9 cellular contexts compared by ENCODE assay signal in the genomic region with DNA sequence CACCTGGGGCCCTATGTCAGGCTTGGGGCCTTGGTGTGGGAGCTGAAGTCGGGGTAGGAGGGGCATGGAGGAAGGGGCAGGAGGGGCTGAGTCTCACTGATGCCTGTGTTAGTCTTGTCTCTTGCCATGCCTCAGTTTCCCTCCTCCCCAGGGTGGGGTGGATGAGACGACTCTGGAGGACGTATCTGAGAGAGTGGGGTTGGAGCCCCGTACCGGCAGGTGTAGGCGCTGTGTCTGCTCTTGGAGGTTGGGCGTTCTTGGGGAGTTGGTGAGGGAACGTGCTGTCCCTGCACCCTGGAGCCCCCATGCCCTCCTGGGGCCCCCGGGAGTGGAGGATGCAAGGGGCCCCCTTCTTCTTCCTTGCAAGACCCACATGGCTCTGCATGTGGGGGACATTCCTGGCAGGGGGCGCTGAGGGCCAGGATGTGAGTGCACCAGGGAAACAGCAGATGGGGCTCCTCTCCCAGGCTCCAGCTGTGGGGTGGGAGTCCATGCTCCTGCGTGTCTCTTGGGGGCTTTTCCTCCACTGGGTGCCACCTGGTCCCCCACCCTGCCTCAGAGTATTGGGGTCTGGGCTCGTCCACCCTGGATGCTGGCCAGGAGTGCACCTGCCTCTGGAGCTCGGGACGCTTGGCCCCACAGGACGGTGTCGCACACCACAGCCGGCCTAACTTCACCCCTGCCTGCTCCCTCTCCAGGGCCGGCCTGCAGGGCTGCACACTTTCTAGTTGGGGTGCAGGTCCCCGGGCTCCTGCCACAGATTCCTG. TPM values are rescaled to one million over a fixed set of nuclear protein-coding genes. Genes with fewer than 3 reads are reported as not detected.
A peak's percentile ranks its signal among the peaks of the same experiment; 100 is the strongest.
DNase-seq lines count a peak whose midpoint lies in the region; ATAC-seq and TF ChIP-seq lines count a peak whose summit lies in the region.
"Had no signal": no experiment of that assay in that cellular context is flagged by ENCODE, and none has a peak within 500 bp of the region (broad histone marks: within the 10 kb centered on the region; RNA-seq: fewer than 3 reads in every experiment).

No MANE protein-coding gene starts in this region.

- TF ChIP-seq CTCF in GM12872 (IDR thresholded peaks at IDR 0.05; ENCODE audit: insufficient read depth, low read depth, low read length) (peak; percentile 83), RWPE1 (conservative IDR thresholded peaks at IDR 0.05; ENCODE audit: low read depth) (peak; percentile 26; the same call in 1 of the 2 replicates), cardiac fibroblast (IDR thresholded peaks at IDR 0.05; ENCODE audit: low read depth, low read length) (peak; percentile 45), endothelial cell (IDR thresholded peaks at IDR 0.05; ENCODE audit: unreplicated experiment) (no peak)

- CTCF ChIA-PET in RWPE1 (lab: Yijun Ruan, JAX), result interaction anchor here (0.7 to 1.7 kb wide), 2 partner anchors 31 to 67 kb away, joined by 3 to 5 read pairs; no protein-coding TSS in a partner anchor

- H3K4me3 Mint-ChIP-seq in naive thymus-derived CD8-positive, alpha-beta T cell, result peak overlapping the region; percentile 45 to 99 (median 98)
- H3K4me3 Mint-ChIP-seq in endothelial cell (ENCODE audit: unreplicated experiment), result no peak overlapping the region

- POLR2A ChIA-PET in RWPE1 (lab: Yijun Ruan, JAX; ENCODE audit: low non-redundant PET), result no interaction called here
- POLR2A ChIA-PET in naive thymus-derived CD8-positive, alpha-beta T cell (lab: Charles Lee), result interaction anchor here (0.5 to 11.9 kb wide), 10 partner anchors 8 to 360 kb away, joined by 5 to 408 read pairs (median 21); partner anchors contain the start of genes FAAP20, PANK4, PEX10 and PRXL2B

- peaks cover 21 to 56% (median 50%) of the 10 kb centered on the region in 4 donors for H3K4me1 Mint-ChIP-seq in naive thymus-derived CD8-positive, alpha-beta T cell
- no peaks in the 10 kb centered on the region for H3K4me1 Mint-ChIP-seq in endothelial cell (ENCODE audit: unreplicated experiment)

- DNase-seq in RWPE1 (ENCODE audit: low spot score) (no peak), cardiac fibroblast (ENCODE audit: low read depth in 2 of 2) (no peak), endothelial cell (ENCODE audit: low spot score) (no peak), G401 (ENCODE audit: low spot score) (no peak), foreskin melanocyte (no peak)
- DNase-seq in naive thymus-derived CD8-positive, alpha-beta T cell, result peak; percentile 59 to 89 (median 70)

- H3K27ac Mint-ChIP-seq in naive thymus-derived CD8-positive, alpha-beta T cell, result peak overlapping the region; percentile 76 to 99 (median 98)
- no peak overlapping the region for H3K27ac Mint-ChIP-seq in endothelial cell (ENCODE audit: unreplicated experiment)

- in situ Hi-C loops in G401 (cut with HindIII; ENCODE audit: low sequenced_read_pairs), result no loop called here

- peaks cover 0 to 12% (median 4%) of the 10 kb centered on the region in 3 donors for H3K36me3 Mint-ChIP-seq in naive thymus-derived CD8-positive, alpha-beta T cell
- H3K36me3 Mint-ChIP-seq in endothelial cell (ENCODE audit: low read depth, unreplicated experiment), result no peaks in the 10 kb centered on the region

- no peaks in the 10 kb centered on the region for H3K27me3 Mint-ChIP-seq in naive thymus-derived CD8-positive, alpha-beta T cell
- H3K27me3 Mint-ChIP-seq in endothelial cell (ENCODE audit: unreplicated experiment), result peaks cover 7% of the 10 kb centered on the region

- H3K27ac ChIP-seq in RWPE1, result peak overlapping the region; percentile 85; the same call in 1 of the 2 replicates
- H3K27ac ChIP-seq: SK-N-MC had no signal

- no peak overlapping the region for H3K4me3 ChIP-seq in cardiac fibroblast (replicated peaks in 1 of 2; ENCODE audit: low read depth in 2 of 2, low read length in 2 of 2)

- no peaks in the 10 kb centered on the region for H3K9me3 Mint-ChIP-seq in naive thymus-derived CD8-positive, alpha-beta T cell
- no peaks in the 10 kb centered on the region for H3K9me3 Mint-ChIP-seq in endothelial cell (ENCODE audit: unreplicated experiment)

- ATAC-seq in naive thymus-derived CD8-positive, alpha-beta T cell, result peak; percentile 50 to 52
- no peak for ATAC-seq in HG03342 (IDR thresholded peaks at IDR 0.05; ENCODE audit: unreplicated experiment)

RNA-seq across cellular contexts. Expression of gene TNFRSF14, which starts 1.4 kb away (rescaled TPM):
- 100 to 1,000 TPM; 187 to 190 TPM for total RNA-seq in naive thymus-derived CD8-positive, alpha-beta T cell
- 10 to 100 TPM; 45.8 to 61.6 (median 48.9) TPM for polyA plus RNA-seq in naive thymus-derived CD8-positive, alpha-beta T cell
- total RNA-seq in endothelial cell (ENCODE audit: unreplicated experiment), result 0.26 TPM
- 7.4 and 9.0 TPM in 2 replicates for total RNA-seq in G401 (2014; rRNA removed; shearing (Covaris generic))

RNA-seq across cellular contexts. Expression of gene HES5, which starts 24.7 kb away (rescaled TPM):
- total RNA-seq in naive thymus-derived CD8-positive, alpha-beta T cell, result under 1 TPM in 1 of 2 experiments, not detected in 1; 0.30 TPM
- polyA plus RNA-seq in naive thymus-derived CD8-positive, alpha-beta T cell, result not detected
- not detected for total RNA-seq in endothelial cell (ENCODE audit: unreplicated experiment)
- total RNA-seq in G401 (2014; rRNA removed; shearing (Covaris generic)), result not detected in 2 replicates

RNA-seq across cellular contexts. Expression of gene PANK4, which starts 28.4 kb away (rescaled TPM):
- 100 to 1,000 TPM; 149 to 155 TPM for total RNA-seq in naive thymus-derived CD8-positive, alpha-beta T cell
- 10 to 100 TPM in 2 of 3 donors, 1 to 10 TPM in 1; 9.0 to 31.7 (median 13.4) TPM for polyA plus RNA-seq in naive thymus-derived CD8-positive, alpha-beta T cell
- 32.3 TPM for total RNA-seq in endothelial cell (ENCODE audit: unreplicated experiment)
- total RNA-seq in G401 (2014; rRNA removed; shearing (Covaris generic)), result 32.9 and 45.4 TPM in 2 replicates

RNA-seq across cellular contexts. Expression of gene PRXL2B, which starts 31.8 kb away (rescaled TPM):
- 10 to 100 TPM; 39.6 to 45.4 TPM for total RNA-seq in naive thymus-derived CD8-positive, alpha-beta T cell
- polyA plus RNA-seq in naive thymus-derived CD8-positive, alpha-beta T cell, result 10 to 100 TPM; 20.6 to 37.5 (median 27.4) TPM
- 35.6 TPM for total RNA-seq in endothelial cell (ENCODE audit: unreplicated experiment)
- 26.9 and 31.7 TPM in 2 replicates for total RNA-seq in G401 (2014; rRNA removed; shearing (Covaris generic))

Comparison
In these comparisons a context has a peak if more than half of its experiments do, and no peak if none do; other contexts are left out.
1. DNase-seq: peak in naive thymus-derived CD8-positive, alpha-beta T cell (10 of 10); none in RWPE1 (single experiment), cardiac fibroblast (0 of 2), endothelial cell (single experiment), G401 (single experiment) and foreskin melanocyte (single experiment).
2. RNA of gene TNFRSF14, which starts 1.4 kb away (total RNA-seq): 187 to 190 TPM in naive thymus-derived CD8-positive, alpha-beta T cell; 7.4 to 9.0 TPM in G401 and 0.26 TPM in endothelial cell (single experiment); every median in the first group is over 10 times any median in the second.